9 cellular contexts compared by ENCODE assay signal in genomic region chr6:149080511-149080910, GRCh38.
A peak's percentile ranks its signal among the peaks of the same experiment; 100 is the strongest.
DNase-seq lines count a peak whose midpoint lies in the region; ATAC-seq and TF ChIP-seq lines count a peak whose summit lies in the region.
"Had no signal": no experiment of that assay in that cellular context is flagged by ENCODE, and none has a peak within 500 bp of the region (broad histone marks: within the 10 kb centered on the region; RNA-seq: fewer than 3 reads in every experiment).

No MANE protein-coding gene starts in this region.

- H4K20me1 ChIP-seq in GM23248 (ENCODE audit: insufficient read depth) = no peaks in the 10 kb centered on the region
- H4K20me1 ChIP-seq in hepatocyte (ENCODE audit: insufficient read depth, poor library complexity, severe bottlenecking) = no peaks in the 10 kb centered on the region

- no peak for ATAC-seq in activated T-helper 17 cell treated with anti-CD3 and anti-CD28 coated beads, Interleukin-2, amount 50 U/mL, for 72 hours (replicated peaks)
- ATAC-seq in GM18861 (IDR thresholded peaks at IDR 0.05; ENCODE audit: unreplicated experiment) = no peak
- ATAC-seq: stimulated activated memory B cell treated with anti-CD40 and anti-IgM and Interleukin-4, amounts not matched to agents 10 μg/mL and 1 μg/mL and 100 μg/mL, for 72 hours had no signal

- no peaks in the 10 kb centered on the region for H3K9me3 Mint-ChIP-seq in activated T-helper 17 cell treated with anti-CD3 and anti-CD28 coated beads, Interleukin-2, amount 50 U/mL, for 72 hours
- no peaks in the 10 kb centered on the region for H3K9me3 Mint-ChIP-seq in endodermal cell
- H3K9me3 Mint-ChIP-seq: stimulated activated memory B cell treated with anti-CD40 and anti-IgM and Interleukin-4, amounts not matched to agents 10 μg/mL and 1 μg/mL and 100 μg/mL, for 72 hours had no signal

- H3K36me3 ChIP-seq in GM23248 (ENCODE audit: low read depth) (no peaks in the 10 kb centered on the region), hepatocyte (replicated peaks; ENCODE audit: insufficient read depth, low read depth) (no peaks in the 10 kb centered on the region), suprapubic skin (no peaks in the 10 kb centered on the region), endodermal cell (ENCODE audit: control insufficient read depth, insufficient read depth, low read length) (no peaks in the 10 kb centered on the region)

- no peak overlapping the region for H3K4me3 ChIP-seq in GM23248
- no peak overlapping the region for H3K4me3 ChIP-seq in hepatocyte
- H3K4me3 ChIP-seq in suprapubic skin = no peak overlapping the region
- no peak overlapping the region for H3K4me3 ChIP-seq in endodermal cell (ENCODE audit: low read length)
- H3K4me3 ChIP-seq: mucosa of descending colon had no signal

- H3F3A ChIP-seq in GM23248 (ENCODE audit: insufficient read depth) = peaks cover 32% of the 10 kb centered on the region

- peaks cover 16% of the 10 kb centered on the region for H3K36me3 Mint-ChIP-seq in activated T-helper 17 cell treated with anti-CD3 and anti-CD28 coated beads, Interleukin-2, amount 50 U/mL, for 72 hours (ENCODE audit: low read depth)
- H3K36me3 Mint-ChIP-seq in endodermal cell (ENCODE audit: low read depth) = peaks cover 3% of the 10 kb centered on the region

- peak overlapping the region; percentile 22 for H3K27ac Mint-ChIP-seq in activated T-helper 17 cell treated with anti-CD3 and anti-CD28 coated beads, Interleukin-2, amount 50 U/mL, for 72 hours
- H3K27ac Mint-ChIP-seq in endodermal cell = no peak overlapping the region

- H3K27ac ChIP-seq in GM23248 (peak overlapping the region; percentile 78), hepatocyte (peak overlapping the region; percentile 77), suprapubic skin (peak overlapping the region; percentile 73), endodermal cell (ENCODE audit: low read depth, low read length) (no peak overlapping the region)

- H3K4me1 Mint-ChIP-seq in activated T-helper 17 cell treated with anti-CD3 and anti-CD28 coated beads, Interleukin-2, amount 50 U/mL, for 72 hours = peaks cover 64% of the 10 kb centered on the region
- no peaks in the 10 kb centered on the region for H3K4me1 Mint-ChIP-seq in endodermal cell

- no peak for TF ChIP-seq CTCF in hepatocyte (IDR thresholded peaks at IDR 0.05; ENCODE audit: poor library complexity)
- TF ChIP-seq CTCF in suprapubic skin (IDR thresholded peaks at IDR 0.05) = no peak
- TF ChIP-seq CTCF in endodermal cell (conservative IDR thresholded peaks at IDR 0.05) = no peak

- H3K4me3 Mint-ChIP-seq in activated T-helper 17 cell treated with anti-CD3 and anti-CD28 coated beads, Interleukin-2, amount 50 U/mL, for 72 hours = no peak overlapping the region
- H3K4me3 Mint-ChIP-seq in endodermal cell = no peak overlapping the region
- H3K4me3 Mint-ChIP-seq: stimulated activated memory B cell treated with anti-CD40 and anti-IgM and Interleukin-4, amounts not matched to agents 10 μg/mL and 1 μg/mL and 100 μg/mL, for 72 hours had no signal

- H3K27me3 ChIP-seq in GM23248 (replicated peaks; ENCODE audit: insufficient read depth) (no peaks in the 10 kb centered on the region), hepatocyte (no peaks in the 10 kb centered on the region), suprapubic skin (no peaks in the 10 kb centered on the region), endodermal cell (ENCODE audit: control insufficient read depth, insufficient read depth, low read length, poor library complexity, severe bottlenecking) (no peaks in the 10 kb centered on the region)

- TF ChIP-seq POLR2A in suprapubic skin (IDR thresholded peaks at IDR 0.05) = no peak

- H3K4me2 ChIP-seq in GM23248 (ENCODE audit: unreplicated experiment) (peak overlapping the region; percentile 66), hepatocyte (peak overlapping the region; percentile 16)

- no peaks in the 10 kb centered on the region for H3K27me3 Mint-ChIP-seq in activated T-helper 17 cell treated with anti-CD3 and anti-CD28 coated beads, Interleukin-2, amount 50 U/mL, for 72 hours
- H3K27me3 Mint-ChIP-seq in endodermal cell (ENCODE audit: insufficient read depth) = no peaks in the 10 kb centered on the region
- H3K27me3 Mint-ChIP-seq: stimulated activated memory B cell treated with anti-CD40 and anti-IgM and Interleukin-4, amounts not matched to agents 10 μg/mL and 1 μg/mL and 100 μg/mL, for 72 hours had no signal

- DNase-seq in GM23248 (peak; percentile 72), hepatocyte (ENCODE audit: low spot score) (no peak), suprapubic skin (ENCODE audit: low spot score in 2 of 2) (no peak), HK-2 (ENCODE audit: unreplicated experiment) (no peak), endodermal cell (no peak)
- DNase-seq: mucosa of descending colon had no signal

- peak overlapping the region; percentile 35 for H3K9ac ChIP-seq in GM23248
- H3K9ac ChIP-seq in endodermal cell (ENCODE audit: extremely low read depth, low read length, poor library complexity, severe bottlenecking) = no peak overlapping the region

- TF ChIP-seq EP300 in suprapubic skin (IDR thresholded peaks at IDR 0.05) = no peak

- H3K79me2 ChIP-seq in GM23248 (ENCODE audit: insufficient read depth) (no peaks in the 10 kb centered on the region), hepatocyte (no peaks in the 10 kb centered on the region)

- H3K9me2 ChIP-seq in GM23248 (ENCODE audit: insufficient read depth) (no peaks in the 10 kb centered on the region), hepatocyte (replicated peaks; ENCODE audit: insufficient read depth) (no peaks in the 10 kb centered on the region)

- H3K4me1 ChIP-seq in GM23248 (ENCODE audit: insufficient read depth) = peaks cover 37% of the 10 kb centered on the region
- H3K4me1 ChIP-seq in hepatocyte (ENCODE audit: insufficient read depth) = peaks cover 32% of the 10 kb centered on the region
- H3K4me1 ChIP-seq in suprapubic skin = peaks cover 19% of the 10 kb centered on the region
- no peaks in the 10 kb centered on the region for H3K4me1 ChIP-seq in endodermal cell (ENCODE audit: control insufficient read depth, insufficient read depth, low read length)

- H2AFZ ChIP-seq in GM23248 (peak overlapping the region; percentile 11), hepatocyte (no peak overlapping the region)

- 11 to 19% methylated on average over 5 of the region's 5 CpGs for WGBS in GM23248 (ENCODE audit: low coverage in 1 of 2, low lambda C conversion rate in 2 of 2, missing lambda C conversion rate in 2 of 2), 2 experiments
- WGBS in hepatocyte (ENCODE audit: low lambda C conversion rate, missing lambda C conversion rate) = 81% methylated on average over 5 of the region's 5 CpGs
- 43% methylated on average over 5 of the region's 5 CpGs for WGBS in suprapubic skin
- WGBS in endodermal cell (ENCODE audit: insufficient coverage in 1 of 2, insufficient read length in 1 of 2), 2 experiments = 90 to 98% methylated on average over 5 of the region's 5 CpGs

- H3K9me3 ChIP-seq in GM23248 (ENCODE audit: low read depth) = no peaks in the 10 kb centered on the region
- H3K9me3 ChIP-seq in hepatocyte (ENCODE audit: low read depth) = no peaks in the 10 kb centered on the region
- H3K9me3 ChIP-seq in suprapubic skin = no peaks in the 10 kb centered on the region
- no peaks in the 10 kb centered on the region for H3K9me3 ChIP-seq in endodermal cell (ENCODE audit: control insufficient read depth, low read length)
- H3K9me3 ChIP-seq: mucosa of descending colon had no signal

- in situ Hi-C loops in GM23248 (cut with MboI) = no loop called here
